In the genomic region with DNA sequence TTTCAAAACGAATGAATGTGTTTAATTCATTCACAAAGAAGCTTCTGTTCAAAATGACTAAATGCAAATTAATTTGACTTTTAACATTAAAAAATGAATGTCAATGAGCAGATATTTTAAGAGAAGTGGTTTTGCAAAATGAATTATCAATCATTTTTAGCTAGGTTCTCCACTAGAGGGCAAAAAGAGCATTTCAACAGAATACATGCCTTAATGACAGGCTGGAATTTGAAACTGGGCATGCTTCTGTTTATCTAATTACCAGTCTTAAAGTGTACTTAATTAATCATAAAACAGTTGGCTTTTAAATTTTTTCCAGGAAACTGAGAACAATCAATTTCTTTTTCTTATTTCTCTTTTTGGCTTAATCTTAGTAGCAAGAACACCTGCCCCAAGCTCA, we compare ENCODE assay signal across 8 cellular contexts.
DNase-seq lines count a peak whose midpoint lies in the region; ATAC-seq, FAIRE-seq and TF ChIP-seq lines count a peak whose summit lies in the region.

No MANE protein-coding gene starts in this region.

- intact Hi-C loops in left ventricle myocardium inferior (cut with micrococcal nuclease), result no loop called here
- intact Hi-C loops in right cardiac atrium (cut with DNase I), result no loop called here
- intact Hi-C loops in naive thymus-derived CD4-positive, alpha-beta T cell (cut with micrococcal nuclease), result no loop called here

- H3K27me3 ChIP-seq in left ventricle myocardium inferior (ENCODE audit: low read depth) (no peaks in the 10 kb centered on the region), right cardiac atrium (ENCODE audit: control insufficient read depth, insufficient read depth) (no peaks in the 10 kb centered on the region), foreskin keratinocyte (no peaks in the 10 kb centered on the region)
- H3K27me3 ChIP-seq in naive thymus-derived CD4-positive, alpha-beta T cell (ENCODE audit: control insufficient read depth in 2 of 2, insufficient read depth in 2 of 2, low read length in 2 of 2), result no peaks in the 10 kb centered on the region

- H3K27me3 Mint-ChIP-seq in naive thymus-derived CD4-positive, alpha-beta T cell, result no peaks in the 10 kb centered on the region

- H3K36me3 ChIP-seq in left ventricle myocardium inferior, result no peaks in the 10 kb centered on the region
- no peaks in the 10 kb centered on the region for H3K36me3 ChIP-seq in naive thymus-derived CD4-positive, alpha-beta T cell (ENCODE audit: control insufficient read depth in 2 of 3, insufficient read depth in 3 of 3, low read length in 3 of 3)

- CTCF ChIA-PET in naive thymus-derived CD4-positive, alpha-beta T cell (lab: Charles Lee), result no interaction called here

- TF ChIP-seq CTCF in left ventricle myocardium inferior (IDR thresholded peaks at IDR 0.05; ENCODE audit: borderline replicate concordance) (peak; percentile 56), foreskin keratinocyte (conservative IDR thresholded peaks at IDR 0.05) (peak; percentile 75)

- peaks cover 0 to 8% (median 0%) of the 10 kb centered on the region in 11 donors for H3K9me3 Mint-ChIP-seq in naive thymus-derived CD4-positive, alpha-beta T cell

- FAIRE-seq in RCC 7860 (lab: Jason Lieb, UNC), result peak; percentile 65

- DNase-seq in left ventricle myocardium inferior (no peak), right cardiac atrium (no peak), RCC 7860 (ENCODE audit: low spot score) (peak; percentile 37), foreskin keratinocyte (no peak), GM19240 (ENCODE audit: insufficient read length, low spot score) (no peak)
- no peak for DNase-seq in naive thymus-derived CD4-positive, alpha-beta T cell

- H3K27ac ChIP-seq in left ventricle myocardium inferior (replicated peaks) (no peak overlapping the region), right cardiac atrium (ENCODE audit: low read length) (no peak overlapping the region), foreskin keratinocyte (no peak overlapping the region)
- no peak overlapping the region for H3K27ac ChIP-seq in naive thymus-derived CD4-positive, alpha-beta T cell (ENCODE audit: low read depth, low read length)

- H3K4me1 ChIP-seq in left ventricle myocardium inferior, result peaks cover 20% of the 10 kb centered on the region
- H3K4me1 ChIP-seq in right cardiac atrium (ENCODE audit: control insufficient read depth, insufficient read depth, low read length), result no peaks in the 10 kb centered on the region
- peaks cover 4% of the 10 kb centered on the region for H3K4me1 ChIP-seq in foreskin keratinocyte
- H3K4me1 ChIP-seq in naive thymus-derived CD4-positive, alpha-beta T cell (ENCODE audit: control insufficient read depth in 2 of 2, insufficient read depth in 2 of 2, low read length in 2 of 2), result no peaks in the 10 kb centered on the region

- WGBS in right cardiac atrium, result 56% methylated on average over 1 of the region's 1 CpG

- ATAC-seq in right cardiac atrium (no peak), foreskin keratinocyte (no peak), GM21526 (IDR thresholded peaks at IDR 0.05; ENCODE audit: low FRiP score, unreplicated experiment) (no peak), HG03354 (IDR thresholded peaks at IDR 0.05; ENCODE audit: poor library complexity, severe bottlenecking, unreplicated experiment) (no peak)
- ATAC-seq in naive thymus-derived CD4-positive, alpha-beta T cell, result no peak

- POLR2A ChIA-PET in naive thymus-derived CD4-positive, alpha-beta T cell (lab: Charles Lee), result no interaction called here

- no peak overlapping the region for H3K4me3 Mint-ChIP-seq in naive thymus-derived CD4-positive, alpha-beta T cell

- peaks cover 0 to 2% (median 0%) of the 10 kb centered on the region in 7 donors for H3K4me1 Mint-ChIP-seq in naive thymus-derived CD4-positive, alpha-beta T cell

- no peak overlapping the region for H3K27ac Mint-ChIP-seq in naive thymus-derived CD4-positive, alpha-beta T cell

- H3K9me3 ChIP-seq in left ventricle myocardium inferior (replicated peaks) (no peaks in the 10 kb centered on the region), right cardiac atrium (ENCODE audit: control insufficient read depth, low read length) (no peaks in the 10 kb centered on the region)
- no peaks in the 10 kb centered on the region for H3K9me3 ChIP-seq in naive thymus-derived CD4-positive, alpha-beta T cell (ENCODE audit: control insufficient read depth in 2 of 3, low read length in 3 of 3)

- H3K4me3 ChIP-seq in left ventricle myocardium inferior (no peak overlapping the region), right cardiac atrium (ENCODE audit: low read length) (no peak overlapping the region)
- H3K4me3 ChIP-seq in naive thymus-derived CD4-positive, alpha-beta T cell (ENCODE audit: low read length), result no peak overlapping the region

- no peaks in the 10 kb centered on the region for H3K36me3 Mint-ChIP-seq in naive thymus-derived CD4-positive, alpha-beta T cell
